ENCODE assay signal across 27 cellular contexts in genomic region chr7:102282465-102283362, GRCh38.
"Had no signal": no experiment of that assay in that cellular context is flagged by ENCODE, and none has a peak within 500 bp of the region (broad histone marks: within the 10 kb centered on the region; RNA-seq: fewer than 3 reads in every experiment).

No MANE protein-coding gene starts in this region.

- H3K36me3 ChIP-seq: ascending aorta had no signal

- H3K4me3 ChIP-seq: ascending aorta, body of pancreas had no signal

- ATAC-seq: activated naive CD4-positive, alpha-beta T cell treated with anti-CD3 and anti-CD28 coated beads, Interleukin-2, amount 50 U/mL, for 72 hours; activated naive CD8-positive, alpha-beta T cell treated with anti-CD3 and anti-CD28 coated beads, Interleukin-2, amount 50 U/mL, for 24 hours; activated T-cell treated with anti-CD3 and anti-CD28 coated beads, Interleukin-2, amount 50 U/mL, for 4 hours; body of pancreas had no signal

- H3K27me3 ChIP-seq: ascending aorta, body of pancreas had no signal

- DNase-seq: activated B cell treated with CpG ODN at 0.5 μM for 24 hours; activated CD4-positive, alpha-beta memory T cell treated with anti-CD3 and anti-CD28 coated beads for 36 hours; activated CD4-positive, alpha-beta T cell treated with anti-CD3 and anti-CD28 coated beads for 1 hour; activated CD4-positive, alpha-beta T cell treated with anti-CD3 and anti-CD28 coated beads, Interleukin-2, amount 10 ng/mL, durations not matched to agents 7 days and 5 days; activated CD8-positive, alpha-beta memory T cell treated with anti-CD3 and anti-CD28 coated beads for 24 hours; activated effector memory CD4-positive, alpha-beta T cell treated with anti-CD3 and anti-CD28 coated beads, Interleukin-2, amount 50 U/mL, for 16 hours; activated naive CD4-positive, alpha-beta T cell treated with Interleukin-2 at 50 U/mL for 16 hours; activated naive CD8-positive, alpha-beta T cell treated with anti-CD3 and anti-CD28 coated beads, Interleukin-2, amount 50 U/mL, for 24 hours; activated T-cell treated with anti-CD3 and anti-CD28 coated beads, Interleukin-2, amount 50 U/mL, for 4 hours; amniotic stem cell; body of pancreas; KG1; NCI-H1092; NCI-H1417; NCI-H2029; NCI-H2107; NCI-H2171 treated with DMSO at 0.1 percent for 48 hours; NCI-H226; NCI-H510A; NCI-H69; NK-92 treated with Interleukin-12 subunit alpha and Interleukin-12 subunit beta, amount 100 ng/mL, for 24 hours; OCI-M1; SHP77 treated with DMSO at 0.1 percent for 48 hours; T-helper 2 cell; T1000 had no signal

- H3K9me3 ChIP-seq: ascending aorta, body of pancreas had no signal

- H3K27ac ChIP-seq: ascending aorta, body of pancreas had no signal
